In genomic region chr7:99579281-99579955, GRCh38 we compare ENCODE assay signal across 9 cellular contexts. TPM values are rescaled to one million over a fixed set of nuclear protein-coding genes. Genes with fewer than 3 reads are reported as not detected.
DNase-seq lines count a peak whose midpoint lies in the region; ATAC-seq and TF ChIP-seq lines count a peak whose summit lies in the region.
"Had no signal": no experiment of that assay in that cellular context is flagged by ENCODE, and none has a peak within 500 bp of the region (broad histone marks: within the 10 kb centered on the region; RNA-seq: fewer than 3 reads in every experiment).

No MANE protein-coding gene starts in this region.

- H2AK5ac ChIP-seq in trophoblast cell (ENCODE audit: low read length): no peak overlapping the region

- H3K9me3 Mint-ChIP-seq in CD4-positive, alpha-beta T cell: no peaks in the 10 kb centered on the region

- H3K27ac Mint-ChIP-seq in CD4-positive, alpha-beta T cell: peak overlapping the region; percentile 73

- no peak overlapping the region for H2BK5ac ChIP-seq in trophoblast cell (ENCODE audit: low read depth, low read length, poor library complexity)

- H3K9ac ChIP-seq in trophoblast cell (ENCODE audit: low read length): no peak overlapping the region

- H3K4me2 ChIP-seq in OCI-LY7 (ENCODE audit: low read length): peak overlapping the region; percentile 46; the same call in 1 of the 2 replicates
- peak overlapping the region; percentile 87 for H3K4me2 ChIP-seq in trophoblast cell (ENCODE audit: low read length)

- H2BK120ac ChIP-seq in trophoblast cell (ENCODE audit: insufficient read depth, low read length, poor library complexity): no peak overlapping the region

- H4K8ac ChIP-seq in trophoblast cell (ENCODE audit: low read depth, low read length): peak overlapping the region; percentile 47

- no peaks in the 10 kb centered on the region for H3K27me3 ChIP-seq in CD4-positive, alpha-beta T cell (ENCODE audit: control insufficient read depth, insufficient read depth, low read length)
- H3K27me3 ChIP-seq in esophagus muscularis mucosa: no peaks in the 10 kb centered on the region
- H3K27me3 ChIP-seq in trophoblast cell (ENCODE audit: insufficient read depth, low read length): no peaks in the 10 kb centered on the region

- H3K4me1 ChIP-seq in OCI-LY7 (ENCODE audit: insufficient read depth, low read length, poor library complexity, severe bottlenecking) (no peaks in the 10 kb centered on the region), esophagus muscularis mucosa (peaks cover 8 to 18% (median 17%) of the 10 kb centered on the region in 4 donors), trophoblast cell (ENCODE audit: control insufficient read depth in 1 of 2, insufficient read depth in 2 of 2, low read length in 2 of 2) (peaks cover 3 to 8% of the 10 kb centered on the region in 2 experiments), mucosa of descending colon (ENCODE audit: low read depth) (no peaks in the 10 kb centered on the region)

- H3K4me1 Mint-ChIP-seq in CD4-positive, alpha-beta T cell (ENCODE audit: low read depth): peaks cover 26% of the 10 kb centered on the region

- H3K14ac ChIP-seq in trophoblast cell (ENCODE audit: low read length): no peak overlapping the region

- H2BK12ac ChIP-seq in trophoblast cell (ENCODE audit: low read length): no peak overlapping the region

- intact Hi-C loops in CD4-positive, alpha-beta T cell (cut with DNase I, micrococcal nuclease): no loop called here
- intact Hi-C loops in OCI-LY7 (cut with micrococcal nuclease; ENCODE audit: unreplicated experiment): no loop called here
- intact Hi-C loops in esophagus muscularis mucosa (cut with DNase I): no loop called here
- intact Hi-C loops in mucosa of descending colon (cut with DNase I, micrococcal nuclease): no loop called here

- TF ChIP-seq EP300 in esophagus muscularis mucosa (IDR thresholded peaks at IDR 0.05): no peak

- no peaks in the 10 kb centered on the region for H3K79me1 ChIP-seq in trophoblast cell (ENCODE audit: low read length)

- H3K36me3 ChIP-seq in OCI-LY7 (ENCODE audit: insufficient read depth, low read length) (peaks cover 7% of the 10 kb centered on the region; the same call in 1 of the 2 replicates), esophagus muscularis mucosa (peaks cover 0 to 7% (median 0%) of the 10 kb centered on the region in 4 donors), trophoblast cell (ENCODE audit: control insufficient read depth in 1 of 2, insufficient read depth in 2 of 2, low read length in 2 of 2) (peaks cover 0 to 2% of the 10 kb centered on the region in 2 experiments), mucosa of descending colon (ENCODE audit: low read depth) (no peaks in the 10 kb centered on the region)

- H3K4me3 Mint-ChIP-seq in CD4-positive, alpha-beta T cell: peak overlapping the region; percentile 92

- H3K18ac ChIP-seq in trophoblast cell (ENCODE audit: low read length): no peak overlapping the region

- no TSS peak for BruUV-seq in OCI-LY7 (replicated peaks; lab: Mats Ljungman, UMichigan)

- H3K79me2 ChIP-seq in OCI-LY7 (ENCODE audit: insufficient read depth, low read depth, low read length) (no peaks in the 10 kb centered on the region), trophoblast cell (ENCODE audit: control insufficient read depth, insufficient read depth, low read length, poor library complexity) (no peaks in the 10 kb centered on the region)

- H4K91ac ChIP-seq in trophoblast cell (ENCODE audit: low read depth, low read length): no peak overlapping the region

- H3K27ac ChIP-seq in CD4-positive, alpha-beta T cell (ENCODE audit: low read depth, low read length): no peak overlapping the region
- H3K27ac ChIP-seq in OCI-LY7 (ENCODE audit: low read depth, low read length, poor library complexity, severe bottlenecking) (no peak overlapping the region), esophagus muscularis mucosa (replicated peaks in 1 of 4) (peak overlapping the region; percentile 44 to 70 (median 66)), trophoblast cell (ENCODE audit: low read depth, low read length) (no peak overlapping the region)

- no peak overlapping the region for H3K23ac ChIP-seq in trophoblast cell (ENCODE audit: low read length)

- WGBS in esophagus muscularis mucosa: 48% methylated on average over 10 of the region's 10 CpGs
- WGBS in trophoblast cell (ENCODE audit: extremely low coverage, insufficient coverage, insufficient read length): no CpG with 5 or more reads among the region's 10 CpGs

- H2AFZ ChIP-seq in OCI-LY7 (ENCODE audit: low read length) (no peak overlapping the region), trophoblast cell (ENCODE audit: insufficient read depth, low read length, poor library complexity) (peak overlapping the region; percentile 4)

- no peaks in the 10 kb centered on the region for H3K9me3 ChIP-seq in CD4-positive, alpha-beta T cell (ENCODE audit: control insufficient read depth, low read length)
- H3K9me3 ChIP-seq in OCI-LY7 (ENCODE audit: low read length) (no peaks in the 10 kb centered on the region), esophagus muscularis mucosa (no peaks in the 10 kb centered on the region), trophoblast cell (ENCODE audit: insufficient read depth, low read depth, low read length) (no peaks in the 10 kb centered on the region), mucosa of descending colon (no peaks in the 10 kb centered on the region)

- H3K36me3 Mint-ChIP-seq in CD4-positive, alpha-beta T cell (ENCODE audit: low read depth): no peaks in the 10 kb centered on the region

- H3K9me2 ChIP-seq in OCI-LY7 (ENCODE audit: insufficient read depth, low read length): no peaks in the 10 kb centered on the region

- DNase-seq in CD4-positive, alpha-beta T cell: no peak
- no peak for DNase-seq in OCI-LY7 (ENCODE audit: low spot score)
- no peak for DNase-seq in esophagus muscularis mucosa (ENCODE audit: extremely low spot score)
- DNase-seq in trophoblast cell: no peak
- DNase-seq in left lobe of liver (ENCODE audit: low spot score): no peak
- no peak for DNase-seq in mucosa of descending colon
- DNase-seq in AG20443 (ENCODE audit: low spot score): no peak

- H4K20me1 ChIP-seq in OCI-LY7 (ENCODE audit: insufficient read depth, low read length): no peaks in the 10 kb centered on the region

- CTCF ChIA-PET in CD4-positive, alpha-beta T cell (lab: Charles Lee): interaction anchor here (1.1 kb wide), 1 partner anchor 172 kb away, joined by 3 read pairs; no protein-coding TSS in a partner anchor
- CTCF ChIA-PET in OCI-LY7 (lab: Charles Lee; ENCODE audit: unreplicated experiment): no interaction called here

- no peak overlapping the region for H4K12ac ChIP-seq in trophoblast cell (ENCODE audit: low read depth, low read length)

- POLR2A ChIA-PET in CD4-positive, alpha-beta T cell (lab: Charles Lee): interaction anchor here (1.0 to 3.5 kb wide), 7 partner anchors 21 to 261 kb away, joined by 3 to 36 read pairs (median 6); partner anchors contain the start of genes BUD31, PDAP1, ZKSCAN5 and ZNF655
- POLR2A ChIA-PET in OCI-LY7 (lab: Charles Lee): no interaction called here

- TF ChIP-seq CTCF in CD4-positive, alpha-beta T cell (IDR thresholded peaks at IDR 0.05): no peak
- TF ChIP-seq CTCF in OCI-LY7 (conservative IDR thresholded peaks at IDR 0.05; ENCODE audit: low read length) (no peak), esophagus muscularis mucosa (IDR thresholded peaks at IDR 0.05) (no peak), mucosa of descending colon (IDR thresholded peaks at IDR 0.05) (no peak)

- no peaks in the 10 kb centered on the region for H3K27me3 Mint-ChIP-seq in CD4-positive, alpha-beta T cell

- no peak for ATAC-seq in CD4-positive, alpha-beta T cell (ENCODE audit: poor library complexity)
- ATAC-seq in left lobe of liver (no peak), mucosa of descending colon (no peak), HG03432 (IDR thresholded peaks at IDR 0.05; ENCODE audit: unreplicated experiment) (no peak)

- no peak overlapping the region for H3K4me3 ChIP-seq in OCI-LY7 (ENCODE audit: low read depth, low read length, poor library complexity, severe bottlenecking)
- H3K4me3 ChIP-seq in esophagus muscularis mucosa: peak overlapping the region; percentile 71 to 82 (median 74)
- H3K4me3 ChIP-seq in trophoblast cell (ENCODE audit: low read depth, low read length): no peak overlapping the region
- H3K4me3 ChIP-seq in mucosa of descending colon: no peak overlapping the region

- TF ChIP-seq POLR2A in esophagus muscularis mucosa (IDR thresholded peaks at IDR 0.05; ENCODE audit: low read depth): no peak

- no peak overlapping the region for H3K4ac ChIP-seq in trophoblast cell (ENCODE audit: low read depth, low read length)

RNA-seq across cellular contexts. Expression of gene TMEM225B, which starts 18.6 kb away (rescaled TPM):
- total RNA-seq in CD4-positive, alpha-beta T cell: 1 to 10 TPM; 1.0 TPM
- total RNA-seq in OCI-LY7 (2014; rRNA removed; shearing (Covaris generic)): 1.4 and 2.4 TPM in 2 replicates
- total RNA-seq in OCI-LY7 (2022) (2.4 and 3.9 TPM in 2 replicates), esophagus muscularis mucosa (under 1 TPM in 2 of 4 donors, not detected in 2; 0.32 to 0.57 TPM), left lobe of liver (0.18 TPM), mucosa of descending colon (1 to 10 TPM in 1 of 3 donors, under 1 TPM in 2; 0.58 to 1.2 (median 0.82) TPM)
- polyA plus RNA-seq in trophoblast cell (2013): 0.51 and 0.74 TPM in 2 replicates
- total RNA-seq: lung microvascular endothelial cell had no signal

RNA-seq across cellular contexts. Expression of gene ZNF655, which starts 21.0 kb away (rescaled TPM):
- 100 to 1,000 TPM; 145 to 146 TPM for total RNA-seq in CD4-positive, alpha-beta T cell
- total RNA-seq in OCI-LY7 (2014; rRNA removed; shearing (Covaris generic)): 64.1 and 100 TPM in 2 replicates
- total RNA-seq in OCI-LY7 (2022) (79.7 and 84.7 TPM in 2 replicates), esophagus muscularis mucosa (100 to 1,000 TPM in 3 of 4 donors, 10 to 100 TPM in 1; 92.3 to 140 (median 112) TPM), left lobe of liver (24.0 TPM), mucosa of descending colon (10 to 100 TPM; 64.4 to 99.0 (median 84.0) TPM)
- polyA plus RNA-seq in trophoblast cell (2013): 38.5 and 40.3 TPM in 2 replicates

RNA-seq across cellular contexts. Expression of gene FAM200A, which starts 27.5 kb away (rescaled TPM):
- 1 to 10 TPM; 1.5 to 1.8 TPM for total RNA-seq in CD4-positive, alpha-beta T cell
- 4.2 and 5.5 TPM in 2 replicates for total RNA-seq in OCI-LY7 (2014; rRNA removed; shearing (Covaris generic))
- total RNA-seq in OCI-LY7 (2022) (7.3 and 7.9 TPM in 2 replicates), esophagus muscularis mucosa (1 to 10 TPM; 2.1 to 3.8 (median 3.3) TPM), left lobe of liver (2.2 TPM), mucosa of descending colon (1 to 10 TPM; 3.8 to 5.6 (median 5.1) TPM)
- polyA plus RNA-seq in trophoblast cell (2013): 4.3 and 4.6 TPM in 2 replicates

RNA-seq across cellular contexts. Expression of gene ZSCAN25, which starts 37.3 kb away (rescaled TPM):
- total RNA-seq in CD4-positive, alpha-beta T cell: 10 to 100 TPM; 41.5 to 44.2 TPM
- total RNA-seq in OCI-LY7 (2014; rRNA removed; shearing (Covaris generic)): 12.0 and 19.8 TPM in 2 replicates
- 14.3 and 17.1 TPM in 2 replicates for total RNA-seq in OCI-LY7 (2022)
- total RNA-seq in esophagus muscularis mucosa: 10 to 100 TPM; 12.1 to 17.1 (median 14.2) TPM
- 7.6 and 8.2 TPM in 2 replicates for polyA plus RNA-seq in trophoblast cell (2013)
- 5.5 TPM for total RNA-seq in left lobe of liver
- 10 to 100 TPM; 11.9 to 20.0 (median 18.5) TPM for total RNA-seq in mucosa of descending colon

Comparison
In these comparisons a context has a peak if more than half of its experiments do, and no peak if none do; other contexts are left out.
1. H3K27ac ChIP-seq: peak in esophagus muscularis mucosa (4 of 4); none in CD4-positive, alpha-beta T cell (single experiment), OCI-LY7 (single experiment) and trophoblast cell (single experiment).
2. H3K4me3 ChIP-seq: peak in esophagus muscularis mucosa (4 of 4); none in OCI-LY7 (single experiment), trophoblast cell (single experiment) and mucosa of descending colon (single experiment).